ENCODE assay signal across 8 cellular contexts in genomic region chr1:43706598-43707190, GRCh38. TPM values are rescaled to one million over a fixed set of nuclear protein-coding genes. Genes with fewer than 3 reads are reported as not detected.
DNase-seq lines count a peak whose midpoint lies in the region; ATAC-seq and TF ChIP-seq lines count a peak whose summit lies in the region.

No MANE protein-coding gene starts in this region.

- H3K4me1 ChIP-seq in ectodermal cell (ENCODE audit: control insufficient read depth, insufficient read depth, low read length), result peaks cover 8% of the 10 kb centered on the region
- peaks cover 7% of the 10 kb centered on the region for H3K4me1 ChIP-seq in mucosa of stomach (ENCODE audit: control insufficient read depth, insufficient read depth, low read length)
- peaks cover 0 to 28% (median 7%) of the 10 kb centered on the region in 4 donors for H3K4me1 ChIP-seq in tibial nerve

- H3K27ac ChIP-seq in SK-N-MC (peak overlapping the region; percentile 51), ectodermal cell (ENCODE audit: insufficient read depth, low read depth, low read length, poor library complexity, severe bottlenecking) (peak overlapping the region; percentile 66), tibial nerve (peak overlapping the region in 3 of 4 donors; percentile 44 to 86 (median 51))

- ATAC-seq in GM21825 (IDR thresholded peaks at IDR 0.05; ENCODE audit: unreplicated experiment), result no peak

- H3K27ac Mint-ChIP-seq in HFFc6, result peak overlapping the region; percentile 75

- H3K4me3 ChIP-seq in SK-N-MC (peak overlapping the region; percentile 95), ectodermal cell (ENCODE audit: insufficient read depth, low read depth, low read length) (peak overlapping the region; percentile 80), mucosa of stomach (ENCODE audit: low read length) (peak overlapping the region; percentile 64), tibial nerve (peak overlapping the region; percentile 62 to 94 (median 75))

- H3K9ac ChIP-seq in SK-N-MC (ENCODE audit: insufficient read length) (peak overlapping the region; percentile 92), mucosa of stomach (ENCODE audit: low read length) (peak overlapping the region; percentile 46)

- peaks cover 41% of the 10 kb centered on the region for H3K36me3 Mint-ChIP-seq in HFFc6 (ENCODE audit: low read depth)

- no peaks in the 10 kb centered on the region for H3K9me3 Mint-ChIP-seq in HFFc6

- TF ChIP-seq POLR2A in tibial nerve (IDR thresholded peaks at IDR 0.05), result no peak

- peaks cover 68% of the 10 kb centered on the region for H3K4me1 Mint-ChIP-seq in HFFc6 (ENCODE audit: low read depth)

- H3K9me3 ChIP-seq in SK-N-MC (ENCODE audit: low read depth, low read length), result no peaks in the 10 kb centered on the region
- no peaks in the 10 kb centered on the region for H3K9me3 ChIP-seq in ectodermal cell (ENCODE audit: control insufficient read depth, low read length)
- no peaks in the 10 kb centered on the region for H3K9me3 ChIP-seq in mucosa of stomach (ENCODE audit: control insufficient read depth, low read length)
- no peaks in the 10 kb centered on the region for H3K9me3 ChIP-seq in tibial nerve

- 1 to 2% methylated on average over 30 of the region's 30 CpGs for WGBS in ectodermal cell, 2 experiments
- WGBS in tibial nerve, 2 donors, result 2% methylated on average over 23 to 25 of the region's 30 CpGs

- H3K27me3 Mint-ChIP-seq in HFFc6 (ENCODE audit: insufficient read depth), result peaks cover 4% of the 10 kb centered on the region

- peak; percentile 6 for DNase-seq in Caki2 (ENCODE audit: low read depth)
- no peak for DNase-seq in HFFc6
- no peak for DNase-seq in SK-N-MC (ENCODE audit: low read depth, low spot score)
- DNase-seq in tibial nerve (ENCODE audit: low spot score in 2 of 2), result no peak
- DNase-seq in NCI-H1436 treated with DMSO at 0.1 percent for 48 hours (lab: John Stamatoyannopoulos, UW), result no peak

- H3K36me3 ChIP-seq in SK-N-MC (ENCODE audit: insufficient read depth, low read length) (peaks cover 54% of the 10 kb centered on the region), ectodermal cell (ENCODE audit: control insufficient read depth, insufficient read depth, low read length) (peaks cover 24% of the 10 kb centered on the region), mucosa of stomach (ENCODE audit: control insufficient read depth, insufficient read depth, low read length) (no peaks in the 10 kb centered on the region), tibial nerve (peaks cover 0 to 48% (median 0%) of the 10 kb centered on the region in 3 donors)

- in situ Hi-C loops in Caki2 (cut with HindIII; ENCODE audit: low pct_unique_long_range_greater_than_20kb, low sequenced_read_pairs), result no loop called here

- TF ChIP-seq CTCF in HFFc6 (IDR thresholded peaks at IDR 0.05) (no peak), tibial nerve (IDR thresholded peaks at IDR 0.05) (no peak)

- H3K4me3 Mint-ChIP-seq in HFFc6, result peak overlapping the region; percentile 93

- TF ChIP-seq EP300 in tibial nerve (IDR thresholded peaks at IDR 0.05), result no peak

- no peaks in the 10 kb centered on the region for H3K27me3 ChIP-seq in ectodermal cell (ENCODE audit: control insufficient read depth, insufficient read depth, low read length, poor library complexity, severe bottlenecking)
- no peaks in the 10 kb centered on the region for H3K27me3 ChIP-seq in mucosa of stomach (ENCODE audit: control insufficient read depth, insufficient read depth, low read length)
- H3K27me3 ChIP-seq in tibial nerve, result no peaks in the 10 kb centered on the region

RNA-seq across cellular contexts. Expression of gene ST3GAL3, which starts 0.6 kb away (rescaled TPM):
- total RNA-seq in Caki2 (2014; rRNA removed; shearing (Covaris generic); ENCODE audit: low replicate concordance), result 18.0 and 28.2 TPM in 2 replicates
- total RNA-seq in HFFc6 (2021; fragmentation: NEBNext Ultra II Directional; extraction: Animal tissue kit (Norgen Biotek cat#: 25700)), result 10 to 100 TPM; 15.2 to 22.3 (median 18.0) TPM
- polyA plus RNA-seq in ectodermal cell (2013, experiment 1 of 4), result 24.3 TPM
- polyA plus RNA-seq in ectodermal cell (2013, experiment 2 of 4), result 23.2 TPM
- 18.5 TPM for polyA plus RNA-seq in ectodermal cell (2013, experiment 3 of 4)
- 24.0 TPM for polyA plus RNA-seq in ectodermal cell (2013, experiment 4 of 4)
- 10 to 100 TPM; 20.7 to 27.0 (median 24.1) TPM for total RNA-seq in tibial nerve

RNA-seq across cellular contexts. Expression of gene KDM4A, which starts 56.7 kb away (rescaled TPM):
- 13.7 and 15.5 TPM in 2 replicates for total RNA-seq in Caki2 (2014; rRNA removed; shearing (Covaris generic); ENCODE audit: low replicate concordance)
- total RNA-seq in HFFc6 (2021; fragmentation: NEBNext Ultra II Directional; extraction: Animal tissue kit (Norgen Biotek cat#: 25700)), result 10 to 100 TPM; 24.8 to 37.0 (median 32.1) TPM
- 64.7 TPM for polyA plus RNA-seq in ectodermal cell (2013, experiment 1 of 4)
- polyA plus RNA-seq in ectodermal cell (2013, experiment 2 of 4), result 65.0 TPM
- polyA plus RNA-seq in ectodermal cell (2013, experiment 3 of 4), result 46.7 TPM
- 58.0 TPM for polyA plus RNA-seq in ectodermal cell (2013, experiment 4 of 4)
- total RNA-seq in tibial nerve, result 10 to 100 TPM; 24.3 to 40.8 (median 32.8) TPM
